In genomic region chr1:27332536-27333281, GRCh38 we compare ENCODE assay signal across 8 cellular contexts. TPM values are rescaled to one million over a fixed set of nuclear protein-coding genes. Genes with fewer than 3 reads are reported as not detected.
DNase-seq lines count a peak whose midpoint lies in the region; ATAC-seq and TF ChIP-seq lines count a peak whose summit lies in the region.

No MANE protein-coding gene starts in this region.

- peaks cover 59% of the 10 kb centered on the region for H3K36me3 ChIP-seq in MG63
- peaks cover 47% of the 10 kb centered on the region for H3K36me3 ChIP-seq in endodermal cell (ENCODE audit: control insufficient read depth, insufficient read depth, low read length)

- no peaks in the 10 kb centered on the region for H3K27me3 ChIP-seq in MG63
- no peaks in the 10 kb centered on the region for H3K27me3 ChIP-seq in endodermal cell (ENCODE audit: control insufficient read depth, insufficient read depth, low read length, poor library complexity, severe bottlenecking)

- H3K27me3 Mint-ChIP-seq in endodermal cell (ENCODE audit: insufficient read depth), result no peaks in the 10 kb centered on the region
- no peaks in the 10 kb centered on the region for H3K27me3 Mint-ChIP-seq in naive thymus-derived CD8-positive, alpha-beta T cell

- WGBS in endodermal cell (ENCODE audit: insufficient coverage in 1 of 2, insufficient read length in 1 of 2), 2 experiments, result 76 to 89% methylated on average over 10 to 11 of the region's 11 CpGs

- H3K4me3 Mint-ChIP-seq in endodermal cell, result no peak overlapping the region
- peak overlapping the region in 1 of 10 donors; percentile 38 for H3K4me3 Mint-ChIP-seq in naive thymus-derived CD8-positive, alpha-beta T cell

- no peak overlapping the region for H3K9ac ChIP-seq in endodermal cell (ENCODE audit: extremely low read depth, low read length, poor library complexity, severe bottlenecking)

- TF ChIP-seq CTCF in endodermal cell (conservative IDR thresholded peaks at IDR 0.05), result peak; percentile 97

- no peaks in the 10 kb centered on the region for H3K9me3 Mint-ChIP-seq in endodermal cell
- H3K9me3 Mint-ChIP-seq in naive thymus-derived CD8-positive, alpha-beta T cell, result no peaks in the 10 kb centered on the region

- ATAC-seq in naive thymus-derived CD8-positive, alpha-beta T cell, result peak; percentile 87 to 93
- ATAC-seq in GM18520 (IDR thresholded peaks at IDR 0.05; ENCODE audit: unreplicated experiment), result no peak
- no peak for ATAC-seq in GM21381 (IDR thresholded peaks at IDR 0.05; ENCODE audit: unreplicated experiment)
- no peak for ATAC-seq in GM19035 (IDR thresholded peaks at IDR 0.05; ENCODE audit: unreplicated experiment)

- no peak overlapping the region for H3K4me3 ChIP-seq in MG63
- no peak overlapping the region for H3K4me3 ChIP-seq in endodermal cell (ENCODE audit: low read length)

- DNase-seq in EH (ENCODE audit: low read depth) (peak; percentile 55), MG63 (peak; percentile 24), endodermal cell (peak; percentile 90)
- DNase-seq in activated CD4-positive, alpha-beta T cell treated with anti-CD3 and anti-CD28 coated beads, Interleukin-2, amount 50 U/mL, for 24 hours (ENCODE audit: low read depth in 1 of 2, low spot score in 1 of 2), result peak; percentile 15 to 30
- peak; percentile 32 to 74 (median 62) for DNase-seq in naive thymus-derived CD8-positive, alpha-beta T cell

- POLR2A ChIA-PET in naive thymus-derived CD8-positive, alpha-beta T cell (lab: Charles Lee), result interaction anchor here (0.5 to 2.2 kb wide), 8 partner anchors 9 to 271 kb away, joined by 3 to 13 read pairs (median 4); partner anchors contain the start of genes AHDC1, SLC9A1 and SYTL1

- H3K9me3 ChIP-seq in MG63 (no peaks in the 10 kb centered on the region), endodermal cell (ENCODE audit: control insufficient read depth, low read length) (no peaks in the 10 kb centered on the region)

- no peak overlapping the region for H3K27ac ChIP-seq in endodermal cell (ENCODE audit: low read depth, low read length)

- peak overlapping the region; percentile 13 for H3K27ac Mint-ChIP-seq in endodermal cell
- peak overlapping the region in 8 of 10 donors; percentile 21 to 78 (median 46) for H3K27ac Mint-ChIP-seq in naive thymus-derived CD8-positive, alpha-beta T cell

- no peaks in the 10 kb centered on the region for H3K4me1 Mint-ChIP-seq in endodermal cell
- peaks cover 18 to 46% (median 40%) of the 10 kb centered on the region in 4 donors for H3K4me1 Mint-ChIP-seq in naive thymus-derived CD8-positive, alpha-beta T cell

- peaks cover 49% of the 10 kb centered on the region for H3K36me3 Mint-ChIP-seq in endodermal cell (ENCODE audit: low read depth)
- peaks cover 0 to 56% (median 0%) of the 10 kb centered on the region in 3 donors for H3K36me3 Mint-ChIP-seq in naive thymus-derived CD8-positive, alpha-beta T cell

- no peaks in the 10 kb centered on the region for H3K4me1 ChIP-seq in endodermal cell (ENCODE audit: control insufficient read depth, insufficient read depth, low read length)

RNA-seq across cellular contexts. Expression of gene SYTL1, which starts 9.1 kb away (rescaled TPM):
- total RNA-seq in MG63 (2014; rRNA removed; shearing (Covaris generic); ENCODE audit: low replicate concordance), result not detected in 2 replicates
- 1 to 10 TPM; 6.7 to 7.5 TPM for total RNA-seq in endodermal cell
- 3.2 TPM for polyA plus RNA-seq in endodermal cell (2013, experiment 1 of 2)
- polyA plus RNA-seq in endodermal cell (2013, experiment 2 of 2), result 4.9 TPM
- total RNA-seq in naive thymus-derived CD8-positive, alpha-beta T cell, result 100 to 1,000 TPM; 125 to 135 TPM
- 10 to 100 TPM; 74.4 to 92.3 (median 91.9) TPM for polyA plus RNA-seq in naive thymus-derived CD8-positive, alpha-beta T cell

RNA-seq across cellular contexts. Expression of gene TMEM222, which starts 10.7 kb away (rescaled TPM):
- 31.8 and 54.2 TPM in 2 replicates for total RNA-seq in MG63 (2014; rRNA removed; shearing (Covaris generic); ENCODE audit: low replicate concordance)
- 10 to 100 TPM; 26.0 to 31.8 TPM for total RNA-seq in endodermal cell
- polyA plus RNA-seq in endodermal cell (2013, experiment 1 of 2), result 22.2 TPM
- 22.5 TPM for polyA plus RNA-seq in endodermal cell (2013, experiment 2 of 2)
- 10 to 100 TPM; 42.5 to 44.0 TPM for total RNA-seq in naive thymus-derived CD8-positive, alpha-beta T cell
- 10 to 100 TPM; 54.1 to 57.1 (median 56.9) TPM for polyA plus RNA-seq in naive thymus-derived CD8-positive, alpha-beta T cell

RNA-seq across cellular contexts. Expression of gene MAP3K6, which starts 34.1 kb away (rescaled TPM):
- 11.5 and 26.9 TPM in 2 replicates for total RNA-seq in MG63 (2014; rRNA removed; shearing (Covaris generic); ENCODE audit: low replicate concordance)
- total RNA-seq in endodermal cell, result 10 to 100 TPM in 1 of 2 donors, 1 to 10 TPM in 1; 6.6 to 11.5 TPM
- 14.9 TPM for polyA plus RNA-seq in endodermal cell (2013, experiment 1 of 2)
- 14.3 TPM for polyA plus RNA-seq in endodermal cell (2013, experiment 2 of 2)
- total RNA-seq in naive thymus-derived CD8-positive, alpha-beta T cell, result 10 to 100 TPM; 10.1 to 11.6 TPM
- polyA plus RNA-seq in naive thymus-derived CD8-positive, alpha-beta T cell, result 1 to 10 TPM; 1.7 to 6.0 (median 3.0) TPM

RNA-seq across cellular contexts. Expression of gene FCN3, which starts 41.9 kb away (rescaled TPM):
- total RNA-seq in MG63 (2014; rRNA removed; shearing (Covaris generic); ENCODE audit: low replicate concordance), result not detected in 2 replicates
- total RNA-seq in endodermal cell, result under 1 TPM in 1 of 2 donors, not detected in 1; 0.26 TPM
- not detected for polyA plus RNA-seq in endodermal cell (2013, experiment 1 of 2)
- polyA plus RNA-seq in endodermal cell (2013, experiment 2 of 2), result not detected
- not detected for total RNA-seq in naive thymus-derived CD8-positive, alpha-beta T cell
- not detected for polyA plus RNA-seq in naive thymus-derived CD8-positive, alpha-beta T cell

RNA-seq across cellular contexts. Expression of gene CD164L2, which starts 50.4 kb away (rescaled TPM):
- not detected in 2 replicates for total RNA-seq in MG63 (2014; rRNA removed; shearing (Covaris generic); ENCODE audit: low replicate concordance)
- total RNA-seq in endodermal cell, result 1 to 10 TPM; 1.6 to 1.8 TPM
- polyA plus RNA-seq in endodermal cell (2013, experiment 1 of 2), result 1.4 TPM
- 0.83 TPM for polyA plus RNA-seq in endodermal cell (2013, experiment 2 of 2)
- total RNA-seq in naive thymus-derived CD8-positive, alpha-beta T cell, result not detected
- polyA plus RNA-seq in naive thymus-derived CD8-positive, alpha-beta T cell, result under 1 TPM in 1 of 3 donors, not detected in 2; 0.17 TPM

Comparison
In these comparisons a context has a peak if more than half of its experiments do, and no peak if none do; other contexts are left out.
1. DNase-seq: peak in every context shown above with its lines; median percentile 90 in endodermal cell; 62 in naive thymus-derived CD8-positive, alpha-beta T cell; 55 in EH; 24 in MG63; 22 in activated CD4-positive, alpha-beta T cell treated with anti-CD3 and anti-CD28 coated beads, Interleukin-2, amount 50 U/mL, for 24 hours.
2. ATAC-seq: peak in naive thymus-derived CD8-positive, alpha-beta T cell (2 of 2); none in GM18520 (single experiment), GM21381 (single experiment) and GM19035 (single experiment).
3. RNA of gene SYTL1, which starts 9.1 kb away (total RNA-seq): 125 to 135 TPM in naive thymus-derived CD8-positive, alpha-beta T cell; 6.7 to 7.5 TPM in endodermal cell and not detected in MG63; every median in the first group is over 10 times any median in the second.